In genomic region chr5:86833868-86834267, GRCh38 we compare ENCODE assay signal across 28 cellular contexts.
"Had no signal": no experiment of that assay in that cellular context is flagged by ENCODE, and none has a peak within 500 bp of the region (broad histone marks: within the 10 kb centered on the region; RNA-seq: fewer than 3 reads in every experiment).

No MANE protein-coding gene starts in this region.

- H3K4me1 Mint-ChIP-seq: endodermal cell, mesothelial cell of epicardium, naive B cell had no signal

- FAIRE-seq: endometrium, islet of Langerhans, keratinocyte had no signal

- H3K27me3 Mint-ChIP-seq: dendritic cell treated with granulocyte-macrophage colony-stimulating factor and Interleukin-4, amounts not matched to agents 40 ng/mL and 50 ng/mL, for 4 days; effector memory CD8-positive, alpha-beta T cell; naive B cell had no signal

- H3K27me3 ChIP-seq: colonic mucosa, esophagus squamous epithelium, gastrocnemius medialis, heart right ventricle, left lung had no signal

- ATAC-seq: effector memory CD8-positive, alpha-beta T cell; esophagus mucosa; gastrocnemius medialis; heart right ventricle; left cardiac atrium; left lung; left ventricle myocardium superior; lower lobe of right lung; mucosa of descending colon had no signal

- H3K27ac ChIP-seq: colonic mucosa, epithelial cell of prostate, esophagus squamous epithelium, gastrocnemius medialis, heart right ventricle, left lung, lower lobe of right lung had no signal

- H3K4me1 ChIP-seq: colonic mucosa, esophagus squamous epithelium, gastrocnemius medialis, heart right ventricle, left lung, lower lobe of right lung had no signal

- H3K4me3 ChIP-seq: colonic mucosa, esophagus squamous epithelium, gastrocnemius medialis, heart right ventricle, left lung, lower lobe of right lung, mucosa of descending colon had no signal

- DNase-seq: colonic mucosa; cortex of kidney; effector CD8-positive, alpha-beta T cell; effector memory CD8-positive, alpha-beta T cell; endodermal cell; erythroblast; esophagus squamous epithelium; foreskin fibroblast; foreskin melanocyte; gastrocnemius medialis; glutamatergic neuron; head of caudate nucleus; heart right ventricle; hippocampal formation; left cardiac atrium; left lung; left ventricle myocardium superior; lower lobe of right lung; mesenchymal stem cell; mucosa of descending colon; naive B cell had no signal

- H3K9me3 ChIP-seq: colonic mucosa, esophagus squamous epithelium, gastrocnemius medialis, left lung, lower lobe of right lung, mucosa of descending colon had no signal

- H3K4me3 Mint-ChIP-seq: dendritic cell treated with granulocyte-macrophage colony-stimulating factor and Interleukin-4, amounts not matched to agents 40 ng/mL and 50 ng/mL, for 4 days; effector memory CD8-positive, alpha-beta T cell; endodermal cell; mesothelial cell of epicardium; naive B cell had no signal

- H3K9me3 Mint-ChIP-seq: effector memory CD8-positive, alpha-beta T cell; endodermal cell had no signal

- H3K36me3 ChIP-seq: colonic mucosa, esophagus squamous epithelium, gastrocnemius medialis, heart right ventricle, left lung, lower lobe of right lung had no signal

- H3K27ac Mint-ChIP-seq: dendritic cell treated with granulocyte-macrophage colony-stimulating factor and Interleukin-4, amounts not matched to agents 40 ng/mL and 50 ng/mL, for 4 days; effector memory CD8-positive, alpha-beta T cell; endodermal cell; mesothelial cell of epicardium; naive B cell had no signal

- H3K36me3 Mint-ChIP-seq: mesothelial cell of epicardium, naive B cell had no signal
